10 cellular contexts compared by ENCODE assay signal in genomic region chr3:71210257-71211002, GRCh38.
DNase-seq lines count a peak whose midpoint lies in the region; ATAC-seq and TF ChIP-seq lines count a peak whose summit lies in the region.
"Had no signal": no experiment of that assay in that cellular context is flagged by ENCODE, and none has a peak within 500 bp of the region (broad histone marks: within the 10 kb centered on the region; RNA-seq: fewer than 3 reads in every experiment).

No MANE protein-coding gene starts in this region.

- TF ChIP-seq EP300 in gastroesophageal sphincter (IDR thresholded peaks at IDR 0.05) = no peak

- H3K4me3 Mint-ChIP-seq in CD4-positive, CD25-positive, alpha-beta regulatory T cell = peak overlapping the region in 3 of 4 donors; percentile 13 to 52 (median 28)
- H3K4me3 Mint-ChIP-seq in progenitor cell of endocrine pancreas (ENCODE audit: low read depth) = peak overlapping the region; percentile 5

- H3K4me1 Mint-ChIP-seq in CD4-positive, CD25-positive, alpha-beta regulatory T cell = peaks cover 53 to 90% (median 63%) of the 10 kb centered on the region in 4 donors
- peaks cover 73% of the 10 kb centered on the region for H3K4me1 Mint-ChIP-seq in progenitor cell of endocrine pancreas (ENCODE audit: low read depth)

- no peak for DNase-seq in CD4-positive, CD25-positive, alpha-beta regulatory T cell
- peak; percentile 13 for DNase-seq in RPMI7951 (ENCODE audit: low read depth)
- no peak for DNase-seq in progenitor cell of endocrine pancreas (ENCODE audit: low spot score, unreplicated experiment)
- no peak for DNase-seq in stimulated activated CD4-positive, alpha-beta T cell treated with anti-CD3 and anti-CD28 coated beads, Interleukin-12 subunit alpha, Interleukin-12 subunit beta, amount 100 ng/mL, for 4 hours
- DNase-seq in effector CD8-positive, alpha-beta T cell (lab: John Stamatoyannopoulos, UW) = no peak
- DNase-seq: glutamatergic neuron, T1000 had no signal

- no peak for ATAC-seq in CD4-positive, CD25-positive, alpha-beta regulatory T cell (ENCODE audit: low read depth in 2 of 2)
- ATAC-seq in gastroesophageal sphincter = peak; percentile 94
- no peak for ATAC-seq in HG03469 (IDR thresholded peaks at IDR 0.05; ENCODE audit: unreplicated experiment)
- no peak for ATAC-seq in GM19035 (IDR thresholded peaks at IDR 0.05; ENCODE audit: unreplicated experiment)

- H3K36me3 ChIP-seq in CD4-positive, CD25-positive, alpha-beta regulatory T cell (ENCODE audit: control insufficient read depth, insufficient read depth, low read length) = peaks cover 8% of the 10 kb centered on the region
- H3K36me3 ChIP-seq in gastroesophageal sphincter = no peaks in the 10 kb centered on the region

- H3K27ac Mint-ChIP-seq in CD4-positive, CD25-positive, alpha-beta regulatory T cell = peak overlapping the region; percentile 27 to 89 (median 81)
- H3K27ac Mint-ChIP-seq in progenitor cell of endocrine pancreas = peak overlapping the region; percentile 88

- peak in 3 of 4 experiments; percentile 29 to 64 (median 64) for TF ChIP-seq CTCF in gastroesophageal sphincter (IDR thresholded peaks at IDR 0.05)
- no peak for TF ChIP-seq CTCF in progenitor cell of endocrine pancreas (IDR thresholded peaks at IDR 0.05; ENCODE audit: unreplicated experiment)

- H3K27me3 Mint-ChIP-seq in CD4-positive, CD25-positive, alpha-beta regulatory T cell = no peaks in the 10 kb centered on the region
- H3K27me3 Mint-ChIP-seq in progenitor cell of endocrine pancreas = no peaks in the 10 kb centered on the region

- H3K36me3 Mint-ChIP-seq in CD4-positive, CD25-positive, alpha-beta regulatory T cell = peaks cover 10% of the 10 kb centered on the region
- peaks cover 3% of the 10 kb centered on the region for H3K36me3 Mint-ChIP-seq in progenitor cell of endocrine pancreas (ENCODE audit: insufficient read depth)

- peaks cover 0 to 3% (median 0%) of the 10 kb centered on the region in 7 donors for H3K9me3 Mint-ChIP-seq in CD4-positive, CD25-positive, alpha-beta regulatory T cell
- peaks cover 4% of the 10 kb centered on the region for H3K9me3 Mint-ChIP-seq in progenitor cell of endocrine pancreas (ENCODE audit: low read depth)

- H3K4me3 ChIP-seq in CD4-positive, CD25-positive, alpha-beta regulatory T cell (ENCODE audit: low read depth, low read length) = no peak overlapping the region
- H3K4me3 ChIP-seq in gastroesophageal sphincter = no peak overlapping the region

- H3K27ac ChIP-seq in CD4-positive, CD25-positive, alpha-beta regulatory T cell (ENCODE audit: insufficient read depth, low read length, poor library complexity, severe bottlenecking) = peak overlapping the region; percentile 1
- peak overlapping the region; percentile 86 to 88 (median 86) for H3K27ac ChIP-seq in gastroesophageal sphincter

- H3K9me3 ChIP-seq in CD4-positive, CD25-positive, alpha-beta regulatory T cell (ENCODE audit: control insufficient read depth in 2 of 2, low read length in 2 of 2) = no peaks in the 10 kb centered on the region
- no peaks in the 10 kb centered on the region for H3K9me3 ChIP-seq in gastroesophageal sphincter

- TF ChIP-seq POLR2A in gastroesophageal sphincter (IDR thresholded peaks at IDR 0.05) = no peak

- WGBS in gastroesophageal sphincter (ENCODE audit: low coverage in 1 of 2), 2 donors = 9 to 10% methylated on average over 4 of the region's 4 CpGs

- peaks cover 29% of the 10 kb centered on the region for H3K4me1 ChIP-seq in CD4-positive, CD25-positive, alpha-beta regulatory T cell (ENCODE audit: control insufficient read depth, insufficient read depth, low read length, poor library complexity, severe bottlenecking)
- H3K4me1 ChIP-seq in gastroesophageal sphincter = peaks cover 19 to 73% (median 31%) of the 10 kb centered on the region in 3 donors

- H3K27me3 ChIP-seq in CD4-positive, CD25-positive, alpha-beta regulatory T cell (ENCODE audit: control insufficient read depth, insufficient read depth, low read length) = no peaks in the 10 kb centered on the region
- no peaks in the 10 kb centered on the region for H3K27me3 ChIP-seq in gastroesophageal sphincter
